In genomic region chr11:93783767-93784151, GRCh38 we compare ENCODE assay signal across 8 cellular contexts. TPM values are rescaled to one million over a fixed set of nuclear protein-coding genes. Genes with fewer than 3 reads are reported as not detected.
DNase-seq lines count a peak whose midpoint lies in the region; ATAC-seq, FAIRE-seq and TF ChIP-seq lines count a peak whose summit lies in the region.

No MANE protein-coding gene starts in this region.

- BruUV-seq in endothelial cell of umbilical vein (replicated peaks; lab: Mats Ljungman, UMichigan) = TSS peak; percentile 63

- H2AFZ ChIP-seq in endothelial cell of umbilical vein (ENCODE audit: low read depth, low read length) (peak overlapping the region; percentile 74), neuron (ENCODE audit: low read depth, low read length) (peak overlapping the region; percentile 35)

- intact Hi-C loops in endothelial cell of umbilical vein (cut with micrococcal nuclease) = loop anchor here (1.0 to 10.0 kb wide), 3 partner anchors 42 to 549 kb away; partner anchors contain the start of genes C11orf54, CEP295 and TAF1D

- H3K27ac ChIP-seq in endothelial cell of umbilical vein (ENCODE audit: insufficient read depth, low read depth, low read length) = peak overlapping the region; percentile 87

- peaks cover 44% of the 10 kb centered on the region for H3K79me2 ChIP-seq in endothelial cell of umbilical vein (ENCODE audit: control insufficient read depth, insufficient read depth, low read length)

- dilution Hi-C loops in endothelial cell of umbilical vein (cut with MboI; ENCODE audit: extremely low pct_ligation_motif_present, low sequenced_read_pairs) = no loop called here

- H3K36me3 ChIP-seq in endothelial cell of umbilical vein (ENCODE audit: control insufficient read depth in 2 of 2, extremely low read depth in 1 of 2, insufficient read depth in 2 of 2, low read length in 2 of 2) = no peaks in the 10 kb centered on the region
- H3K36me3 ChIP-seq in neuron (ENCODE audit: insufficient read depth, low read length) = peaks cover 20% of the 10 kb centered on the region

- ATAC-seq in GM18508 (IDR thresholded peaks at IDR 0.05; ENCODE audit: insufficient read depth, unreplicated experiment) = peak; percentile 36

- H3K9me3 ChIP-seq in endothelial cell of umbilical vein (replicated peaks; ENCODE audit: control insufficient read depth, insufficient read depth, low read length) = no peaks in the 10 kb centered on the region
- no peaks in the 10 kb centered on the region for H3K9me3 ChIP-seq in neuron (ENCODE audit: low read length)

- POLR2A ChIA-PET in endothelial cell of umbilical vein (lab: Charles Lee) = interaction anchor here (0.6 to 1.4 kb wide), 8 partner anchors 15 to 710 kb away, joined by 3 to 47 read pairs (median 4); partner anchors contain the start of genes ANKRD49, C11orf54, CEP295 and MRE11

- no peak for TF ChIP-seq CTCF in HFF-Myc (IDR thresholded peaks at IDR 0.05; ENCODE audit: low read depth, low read length, missing control alignments)
- no peak for TF ChIP-seq CTCF in endothelial cell of umbilical vein (IDR thresholded peaks at IDR 0.05; ENCODE audit: extremely low read depth in 1 of 2, insufficient read depth in 1 of 2, low read depth in 1 of 2, low read length in 2 of 2)

- peaks cover 5% of the 10 kb centered on the region for H4K20me1 ChIP-seq in endothelial cell of umbilical vein (replicated peaks; ENCODE audit: control insufficient read depth, extremely low read depth, insufficient read depth, low read length)

- no peak for DNase-seq in HFF-Myc (ENCODE audit: extremely low read depth, low read depth)
- DNase-seq in OCI-M2 (lab: John Stamatoyannopoulos, UW; ENCODE audit: unreplicated experiment) = peak; percentile 66
- DNase-seq in endothelial cell of umbilical vein (ENCODE audit: low read depth, low spot score) = no peak
- DNase-seq in NCI-H2196 (lab: John Stamatoyannopoulos, UW; ENCODE audit: unreplicated experiment) = no peak
- no peak for DNase-seq in Ammon's horn (ENCODE audit: low spot score)
- DNase-seq in NCI-H1436 (lab: John Stamatoyannopoulos, UW) = no peak

- no peaks in the 10 kb centered on the region for H3K9me1 ChIP-seq in endothelial cell of umbilical vein (replicated peaks; ENCODE audit: control insufficient read depth, extremely low read depth, insufficient read depth, low read length)

- peak overlapping the region; percentile 97 for H3K9ac ChIP-seq in endothelial cell of umbilical vein (replicated peaks; ENCODE audit: extremely low read depth, insufficient read depth, low read length)

- CTCF ChIA-PET in endothelial cell of umbilical vein (lab: Charles Lee) = interaction anchor here (0.9 to 1.8 kb wide), 9 partner anchors 10 to 1324 kb away, joined by 3 to 16 read pairs (median 6); partner anchors contain the start of genes C11orf54 and TAF1D

- H3K4me2 ChIP-seq in endothelial cell of umbilical vein (ENCODE audit: insufficient read depth, low read length) = peak overlapping the region; percentile 80

- FAIRE-seq in endothelial cell of umbilical vein (lab: Jason Lieb, UNC) = no peak

- peaks cover 22% of the 10 kb centered on the region for H3K4me1 ChIP-seq in endothelial cell of umbilical vein (ENCODE audit: control insufficient read depth, extremely low read depth, insufficient read depth, low read length)
- H3K4me1 ChIP-seq in neuron (ENCODE audit: insufficient read depth, low read length) = peaks cover 17% of the 10 kb centered on the region

- no peak for TF ChIP-seq POLR2A in endothelial cell of umbilical vein (IDR thresholded peaks at IDR 0.05; ENCODE audit: low read depth, low read length)

- H3K27me3 ChIP-seq in endothelial cell of umbilical vein (ENCODE audit: control insufficient read depth in 2 of 2, insufficient read depth in 2 of 2, low read length in 2 of 2) (no peaks in the 10 kb centered on the region), neuron (ENCODE audit: insufficient read depth, low read length) (no peaks in the 10 kb centered on the region)

- H3K4me3 ChIP-seq in HFF-Myc (replicated peaks; ENCODE audit: low read depth, low read length) (peak overlapping the region; percentile 82), endothelial cell of umbilical vein (replicated peaks in 1 of 3; ENCODE audit: insufficient read depth in 1 of 3, low read depth in 1 of 3, low read length in 3 of 3) (peak overlapping the region; percentile 81 to 96 (median 85)), neuron (ENCODE audit: low read length) (peak overlapping the region; percentile 94)

TF ChIP-seq in endothelial cell of umbilical vein, 7 proteins besides CTCF, POLR2A, EP300 and RAD21:
- TF ChIP-seq POLR2AphosphoS5 (IDR thresholded peaks at IDR 0.05; ENCODE audit: insufficient read depth, low read depth, low read length) (no peak), JUN (IDR thresholded peaks at IDR 0.05; ENCODE audit: borderline replicate concordance, insufficient read depth, insufficient read length, low read depth) (no peak), FOS (IDR thresholded peaks at IDR 0.05; ENCODE audit: borderline replicate concordance, insufficient read depth, low read length) (no peak), MAX (IDR thresholded peaks at IDR 0.05; ENCODE audit: insufficient read depth, insufficient read length) (no peak), EZH2 (IDR thresholded peaks at IDR 0.05; ENCODE audit: borderline replicate concordance, low read depth, low read length, severe bottlenecking) (no peak), MYC (IDR thresholded peaks at IDR 0.05; ENCODE audit: low read depth, low read length) (no peak), GATA2 (IDR thresholded peaks at IDR 0.05; ENCODE audit: insufficient read depth, insufficient read length, low read depth, low read length) (no peak)
TF ChIP-seq in endothelial cell of umbilical vein: peak in this region for 0.

RNA-seq across cellular contexts. Expression of gene MED17, which starts 0.3 kb away (rescaled TPM):
- 33.5 and 40.6 TPM in 2 replicates for total RNA-seq in endothelial cell of umbilical vein
- 9.8 and 11.3 TPM in 2 replicates for polyA plus RNA-seq in endothelial cell of umbilical vein
- polyA plus RNA-seq in endothelial cell of umbilical vein (2011; cell fraction: cytosol; rRNA removed) = 11.0 and 11.7 TPM in 2 replicates
- polyA plus RNA-seq in endothelial cell of umbilical vein (2011; cell fraction: nucleus; rRNA removed) = 43.2 and 49.1 TPM in 2 replicates
- polyA plus RNA-seq in endothelial cell of umbilical vein (2012) = 21.4 and 27.4 TPM in 2 replicates
- 18.1 and 20.4 TPM in 2 replicates for polyA minus RNA-seq in endothelial cell of umbilical vein
- 24.5 TPM for polyA minus RNA-seq in endothelial cell of umbilical vein (2011; cell fraction: cytosol; rRNA and poly(A)+ RNA removed)
- 58.9 and 59.8 TPM in 2 replicates for polyA minus RNA-seq in endothelial cell of umbilical vein (2011; cell fraction: nucleus; rRNA and poly(A)+ RNA removed)

RNA-seq across cellular contexts. Expression of gene C11orf54, which starts 42.3 kb away (rescaled TPM):
- 17.7 and 18.7 TPM in 2 replicates for total RNA-seq in endothelial cell of umbilical vein
- 3.2 and 4.2 TPM in 2 replicates for polyA plus RNA-seq in endothelial cell of umbilical vein
- 6.3 and 8.2 TPM in 2 replicates for polyA plus RNA-seq in endothelial cell of umbilical vein (2011; cell fraction: cytosol; rRNA removed)
- polyA plus RNA-seq in endothelial cell of umbilical vein (2011; cell fraction: nucleus; rRNA removed) = 14.7 and 14.9 TPM in 2 replicates
- polyA plus RNA-seq in endothelial cell of umbilical vein (2012) = 17.4 and 20.8 TPM in 2 replicates
- 3.5 and 5.0 TPM in 2 replicates for polyA minus RNA-seq in endothelial cell of umbilical vein
- 9.7 TPM for polyA minus RNA-seq in endothelial cell of umbilical vein (2011; cell fraction: cytosol; rRNA and poly(A)+ RNA removed)
- polyA minus RNA-seq in endothelial cell of umbilical vein (2011; cell fraction: nucleus; rRNA and poly(A)+ RNA removed) = 6.6 and 10.0 TPM in 2 replicates

RNA-seq across cellular contexts. Expression of gene TAF1D, which starts 42.5 kb away (rescaled TPM):
- total RNA-seq in endothelial cell of umbilical vein = 172 and 181 TPM in 2 replicates
- polyA plus RNA-seq in endothelial cell of umbilical vein = 39.7 and 60.7 TPM in 2 replicates
- polyA plus RNA-seq in endothelial cell of umbilical vein (2011; cell fraction: cytosol; rRNA removed) = 74.3 and 83.3 TPM in 2 replicates
- polyA plus RNA-seq in endothelial cell of umbilical vein (2011; cell fraction: nucleus; rRNA removed) = 322 and 436 TPM in 2 replicates
- 155 and 190 TPM in 2 replicates for polyA plus RNA-seq in endothelial cell of umbilical vein (2012)
- polyA minus RNA-seq in endothelial cell of umbilical vein = 49.6 and 68.3 TPM in 2 replicates
- polyA minus RNA-seq in endothelial cell of umbilical vein (2011; cell fraction: cytosol; rRNA and poly(A)+ RNA removed) = 96.9 TPM
- 205 and 310 TPM in 2 replicates for polyA minus RNA-seq in endothelial cell of umbilical vein (2011; cell fraction: nucleus; rRNA and poly(A)+ RNA removed)
